Comparison of ENCODE assay signal across 21 cellular contexts in genomic region chr16:29306953-29307597, GRCh38.
DNase-seq lines count a peak whose midpoint lies in the region; ATAC-seq and TF ChIP-seq lines count a peak whose summit lies in the region.
"Had no signal": no experiment of that assay in that cellular context is flagged by ENCODE, and none has a peak within 500 bp of the region (broad histone marks: within the 10 kb centered on the region; RNA-seq: fewer than 3 reads in every experiment).

No MANE protein-coding gene starts in this region.

- DNase-seq in EH (ENCODE audit: low read depth) (peak; percentile 81), PC-3 (no peak), nephron progenitor cell (no peak), Kasumi-1 (lab: John Stamatoyannopoulos, UW) (no peak), RKO (ENCODE audit: low spot score) (no peak)
- DNase-seq: activated CD4-positive, alpha-beta memory T cell treated with anti-CD3 and anti-CD28 coated beads, Interleukin-2, amount 10 ng/mL, durations not matched to agents 7 days and 5 days; activated naive CD4-positive, alpha-beta T cell treated with anti-CD3 and anti-CD28 coated beads, Interleukin-2, amount 10 ng/mL, durations not matched to agents 7 days and 5 days; activated T-cell treated with anti-CD3 and anti-CD28 coated beads, Interleukin-2, amount 50 U/mL, for 4 hours; CD8-positive, alpha-beta memory T cell; DMS79 treated with DMSO at 0.1 percent for 48 hours; left cardiac atrium; NCI-H1105; NCI-H2081; retina; WERI-Rb-1 had no signal

- H3K27me3 ChIP-seq in PC-3 (ENCODE audit: low read length): no peaks in the 10 kb centered on the region
- H3K27me3 ChIP-seq: neutrophil, tibial nerve had no signal

- peaks cover 11% of the 10 kb centered on the region; the same call in 1 of the 2 replicates for H3K4me1 ChIP-seq in PC-3 (ENCODE audit: insufficient read depth, low read length)

- peak overlapping the region; percentile 41 for H3K27ac ChIP-seq in PC-3 (ENCODE audit: low read length)
- H3K27ac ChIP-seq: coronary artery, neutrophil, tibial nerve, WERI-Rb-1 had no signal

- no peaks in the 10 kb centered on the region for H3K9me3 ChIP-seq in PC-3 (ENCODE audit: low read length)
- H3K9me3 ChIP-seq: neutrophil, tibial nerve had no signal

- no peaks in the 10 kb centered on the region for H3F3A ChIP-seq in PC-3 (ENCODE audit: low read length, unreplicated experiment)

- intact Hi-C loops in PC-3 (cut with micrococcal nuclease): no loop called here

- no peaks in the 10 kb centered on the region for H3K9me3 Mint-ChIP-seq in nephron progenitor cell
- H3K9me3 Mint-ChIP-seq: activated CD4-positive, alpha-beta memory T cell treated with anti-CD3 and anti-CD28 coated beads, Interleukin-2, amount 10 ng/mL, durations not matched to agents 7 days and 5 days; activated naive CD4-positive, alpha-beta T cell treated with anti-CD3 and anti-CD28 coated beads, Interleukin-2, amount 10 ng/mL, durations not matched to agents 7 days and 5 days; activated T-cell treated with anti-CD3 and anti-CD28 coated beads, Interleukin-2, amount 50 U/mL, for 4 hours; CD8-positive, alpha-beta memory T cell had no signal

- no peak for TF ChIP-seq CTCF in PC-3 (conservative IDR thresholded peaks at IDR 0.05; ENCODE audit: low read depth, low read length)
- TF ChIP-seq CTCF in nephron progenitor cell (IDR thresholded peaks at IDR 0.05): no peak

- H3K9me2 ChIP-seq in PC-3 (replicated peaks; ENCODE audit: low read length): no peaks in the 10 kb centered on the region

- no TSS peak for BruUV-seq in PC-3 (replicated peaks; lab: Mats Ljungman, UMichigan)

- H3K36me3 Mint-ChIP-seq in nephron progenitor cell (ENCODE audit: low read depth): no peaks in the 10 kb centered on the region
- H3K36me3 Mint-ChIP-seq: activated naive CD4-positive, alpha-beta T cell treated with anti-CD3 and anti-CD28 coated beads, Interleukin-2, amount 10 ng/mL, durations not matched to agents 7 days and 5 days had no signal

- no peak overlapping the region for H2AFZ ChIP-seq in PC-3 (ENCODE audit: low read length)

- CTCF ChIA-PET in PC-3 (lab: Charles Lee): no interaction called here

- H3K79me2 ChIP-seq in PC-3 (ENCODE audit: low read length): no peaks in the 10 kb centered on the region

- H3K9ac ChIP-seq in PC-3 (ENCODE audit: low read length): peak overlapping the region; percentile 20; the same call in 1 of the 2 replicates

- POLR2A ChIA-PET in PC-3 (lab: Charles Lee; ENCODE audit: unreplicated experiment): no interaction called here

- peaks cover 7% of the 10 kb centered on the region for H3K27me3 Mint-ChIP-seq in nephron progenitor cell (ENCODE audit: low read depth, poor library complexity)
- H3K27me3 Mint-ChIP-seq: activated CD4-positive, alpha-beta memory T cell treated with anti-CD3 and anti-CD28 coated beads, Interleukin-2, amount 10 ng/mL, durations not matched to agents 7 days and 5 days; activated naive CD4-positive, alpha-beta T cell treated with anti-CD3 and anti-CD28 coated beads, Interleukin-2, amount 10 ng/mL, durations not matched to agents 7 days and 5 days; CD8-positive, alpha-beta memory T cell had no signal

- H3K4me2 ChIP-seq in PC-3 (ENCODE audit: low read length): no peak overlapping the region

- peaks cover 59% of the 10 kb centered on the region for H3K4me1 Mint-ChIP-seq in nephron progenitor cell
- H3K4me1 Mint-ChIP-seq: activated CD4-positive, alpha-beta memory T cell treated with anti-CD3 and anti-CD28 coated beads, Interleukin-2, amount 10 ng/mL, durations not matched to agents 7 days and 5 days; activated naive CD4-positive, alpha-beta T cell treated with anti-CD3 and anti-CD28 coated beads, Interleukin-2, amount 10 ng/mL, durations not matched to agents 7 days and 5 days had no signal

- no peaks in the 10 kb centered on the region for H4K20me1 ChIP-seq in PC-3 (ENCODE audit: low read length)

- H3K4me3 Mint-ChIP-seq in nephron progenitor cell: no peak overlapping the region
- H3K4me3 Mint-ChIP-seq: activated CD4-positive, alpha-beta memory T cell treated with anti-CD3 and anti-CD28 coated beads, Interleukin-2, amount 10 ng/mL, durations not matched to agents 7 days and 5 days; activated naive CD4-positive, alpha-beta T cell treated with anti-CD3 and anti-CD28 coated beads, Interleukin-2, amount 10 ng/mL, durations not matched to agents 7 days and 5 days; activated T-cell treated with anti-CD3 and anti-CD28 coated beads, Interleukin-2, amount 50 U/mL, for 4 hours; CD8-positive, alpha-beta memory T cell had no signal

- ATAC-seq in PC-3 (no peak), esophagus mucosa (peak; percentile 40), HG03159 (IDR thresholded peaks at IDR 0.05; ENCODE audit: unreplicated experiment) (no peak), GM18498 (IDR thresholded peaks at IDR 0.05; ENCODE audit: unreplicated experiment) (no peak)
- ATAC-seq: activated T-cell treated with anti-CD3 and anti-CD28 coated beads, Interleukin-2, amount 50 U/mL, for 4 hours; left cardiac atrium had no signal

- H3K36me3 ChIP-seq in PC-3 (ENCODE audit: low read depth, low read length): no peaks in the 10 kb centered on the region
- H3K36me3 ChIP-seq: WERI-Rb-1 had no signal

- H3K4me3 ChIP-seq in PC-3 (ENCODE audit: low read length): no peak overlapping the region
- H3K4me3 ChIP-seq: coronary artery, tibial nerve had no signal

- peak overlapping the region; percentile 36 for H3K27ac Mint-ChIP-seq in nephron progenitor cell
- H3K27ac Mint-ChIP-seq: activated CD4-positive, alpha-beta memory T cell treated with anti-CD3 and anti-CD28 coated beads, Interleukin-2, amount 10 ng/mL, durations not matched to agents 7 days and 5 days; activated naive CD4-positive, alpha-beta T cell treated with anti-CD3 and anti-CD28 coated beads, Interleukin-2, amount 10 ng/mL, durations not matched to agents 7 days and 5 days had no signal
